19 cellular contexts compared by ENCODE assay signal in genomic region chr20:38982291-38982690, GRCh38. TPM values are rescaled to one million over a fixed set of nuclear protein-coding genes. Genes with fewer than 3 reads are reported as not detected.
DNase-seq lines count a peak whose midpoint lies in the region; ATAC-seq and TF ChIP-seq lines count a peak whose summit lies in the region.
"Had no signal": no experiment of that assay in that cellular context is flagged by ENCODE, and none has a peak within 500 bp of the region (broad histone marks: within the 10 kb centered on the region; RNA-seq: fewer than 3 reads in every experiment).

No MANE protein-coding gene starts in this region.

- DNase-seq in COLO829 (ENCODE audit: low spot score) (peak; percentile 92), HFFc6 (no peak), WTC11 (ENCODE audit: low spot score) (no peak), iris pigment epithelial cell (ENCODE audit: low read depth) (peak; percentile 31), GDM1 (lab: John Stamatoyannopoulos, UW) (no peak)
- DNase-seq in activated naive CD8-positive, alpha-beta T cell treated with anti-CD3 and anti-CD28 coated beads for 36 hours = no peak
- DNase-seq: gastrocnemius medialis, GOT3, left cardiac atrium, NCI-H1417 treated with DMSO at 0.1 percent for 48 hours, NCI-H524, nephron progenitor cell, SK-N-SH, spleen, T-helper 9 cell had no signal

- POLR2A ChIA-PET in WTC11 (lab: Charles Lee) = no interaction called here

- no peak for TF ChIP-seq CTCF in HFFc6 (IDR thresholded peaks at IDR 0.05)
- TF ChIP-seq CTCF in WTC11 (IDR thresholded peaks at IDR 0.05) = no peak

- peak overlapping the region; percentile 11; the same call in 1 of the 2 replicates for H3K4me3 Mint-ChIP-seq in HFFc6
- no peak overlapping the region for H3K4me3 Mint-ChIP-seq in WTC11
- H3K4me3 Mint-ChIP-seq in activated naive CD8-positive, alpha-beta T cell treated with anti-CD3 and anti-CD28 coated beads for 36 hours = no peak overlapping the region
- H3K4me3 Mint-ChIP-seq: activated T-helper 1 cell treated with anti-CD3 and anti-CD28 coated beads, Interleukin-12 subunit alpha, Interleukin-12 subunit beta, Interleukin-2, Interleukin-4 antibody, amounts not matched to agents 30 ng/mL and 10 ng/mL and 1 ng/mL, durations not matched to agents 14 hours and 24 hours and 36 hours; CD14-positive monocyte; nephron progenitor cell had no signal

- peak overlapping the region; percentile 34 for H3K27ac Mint-ChIP-seq in HFFc6
- H3K27ac Mint-ChIP-seq in WTC11 = peak overlapping the region; percentile 39
- H3K27ac Mint-ChIP-seq in activated naive CD8-positive, alpha-beta T cell treated with anti-CD3 and anti-CD28 coated beads for 36 hours = no peak overlapping the region
- H3K27ac Mint-ChIP-seq: activated T-helper 1 cell treated with anti-CD3 and anti-CD28 coated beads, Interleukin-12 subunit alpha, Interleukin-12 subunit beta, Interleukin-2, Interleukin-4 antibody, amounts not matched to agents 30 ng/mL and 10 ng/mL and 1 ng/mL, durations not matched to agents 14 hours and 24 hours and 36 hours; nephron progenitor cell had no signal

- H3K36me3 Mint-ChIP-seq in HFFc6 (ENCODE audit: low read depth) (no peaks in the 10 kb centered on the region), WTC11 (peaks cover 9% of the 10 kb centered on the region)
- peaks cover 6% of the 10 kb centered on the region for H3K36me3 Mint-ChIP-seq in activated naive CD8-positive, alpha-beta T cell treated with anti-CD3 and anti-CD28 coated beads for 36 hours

- CTCF ChIA-PET in WTC11 (lab: Charles Lee) = no interaction called here

- ATAC-seq in WTC11 (no peak), GM19023 (IDR thresholded peaks at IDR 0.05; ENCODE audit: unreplicated experiment) (no peak), HG03280 (IDR thresholded peaks at IDR 0.05; ENCODE audit: unreplicated experiment) (no peak)
- ATAC-seq: gastrocnemius medialis, left cardiac atrium had no signal

- no peaks in the 10 kb centered on the region for H3K9me3 Mint-ChIP-seq in HFFc6
- no peaks in the 10 kb centered on the region for H3K9me3 Mint-ChIP-seq in WTC11
- no peaks in the 10 kb centered on the region for H3K9me3 Mint-ChIP-seq in activated naive CD8-positive, alpha-beta T cell treated with anti-CD3 and anti-CD28 coated beads for 36 hours
- H3K9me3 Mint-ChIP-seq: activated T-helper 1 cell treated with anti-CD3 and anti-CD28 coated beads, Interleukin-12 subunit alpha, Interleukin-12 subunit beta, Interleukin-2, Interleukin-4 antibody, amounts not matched to agents 30 ng/mL and 10 ng/mL and 1 ng/mL, durations not matched to agents 14 hours and 24 hours and 36 hours; CD14-positive monocyte; nephron progenitor cell had no signal

- no peaks in the 10 kb centered on the region; the same call in 1 of the 2 replicates for H3K27me3 Mint-ChIP-seq in HFFc6 (ENCODE audit: insufficient read depth)
- no peaks in the 10 kb centered on the region for H3K27me3 Mint-ChIP-seq in WTC11 (ENCODE audit: low read depth)
- no peaks in the 10 kb centered on the region for H3K27me3 Mint-ChIP-seq in activated naive CD8-positive, alpha-beta T cell treated with anti-CD3 and anti-CD28 coated beads for 36 hours

- H3K4me1 Mint-ChIP-seq in HFFc6 (ENCODE audit: low read depth) (peaks cover 39% of the 10 kb centered on the region), WTC11 (peaks cover 9% of the 10 kb centered on the region)
- peaks cover 9% of the 10 kb centered on the region for H3K4me1 Mint-ChIP-seq in activated naive CD8-positive, alpha-beta T cell treated with anti-CD3 and anti-CD28 coated beads for 36 hours
- H3K4me1 Mint-ChIP-seq: nephron progenitor cell had no signal

TF ChIP-seq in WTC11, 78 proteins besides CTCF, POLR2A, EP300 and RAD21:
- TF ChIP-seq NFATC4 (CRISPR knock-in tag; IDR thresholded peaks at IDR 0.05) (no peak), ZNF121 (CRISPR knock-in tag; IDR thresholded peaks at IDR 0.05) (no peak), SOX15 (CRISPR knock-in tag; IDR thresholded peaks at IDR 0.05) (no peak)
TF ChIP-seq in WTC11: peak in this region for 0.

RNA-seq across cellular contexts. Expression of gene DHX35, which starts 20.1 kb away (rescaled TPM):
- 1 to 10 TPM; 5.7 to 7.6 (median 6.8) TPM for total RNA-seq in HFFc6 (2021; fragmentation: NEBNext Ultra II Directional; extraction: Animal tissue kit (Norgen Biotek cat#: 25700))
- total RNA-seq in WTC11 (2021) = 17.8 to 20.4 TPM (median 18.7 TPM) in 3 replicates
- total RNA-seq in activated naive CD8-positive, alpha-beta T cell treated with anti-CD3 and anti-CD28 coated beads for 36 hours = 10 to 100 TPM; 16.9 to 17.0 TPM

RNA-seq across cellular contexts. Expression of gene FAM83D, which starts 56.1 kb away (rescaled TPM):
- 10 to 100 TPM; 14.2 to 31.5 (median 29.2) TPM for total RNA-seq in HFFc6 (2021; fragmentation: NEBNext Ultra II Directional; extraction: Animal tissue kit (Norgen Biotek cat#: 25700))
- total RNA-seq in WTC11 (2021) = 57.7 to 66.9 TPM (median 58.3 TPM) in 3 replicates
- total RNA-seq in activated naive CD8-positive, alpha-beta T cell treated with anti-CD3 and anti-CD28 coated beads for 36 hours = 10 to 100 TPM; 11.8 to 14.2 TPM

Comparison
In these comparisons a context has a peak if more than half of its experiments do, and no peak if none do; other contexts are left out.
1. DNase-seq: peak in COLO829 (single experiment) and iris pigment epithelial cell (single experiment); none in HFFc6 (single experiment), WTC11 (single experiment), GDM1 (single experiment) and activated naive CD8-positive, alpha-beta T cell treated with anti-CD3 and anti-CD28 coated beads for 36 hours (single experiment).